Comparison of ENCODE assay signal across 16 cellular contexts in the genomic region with DNA sequence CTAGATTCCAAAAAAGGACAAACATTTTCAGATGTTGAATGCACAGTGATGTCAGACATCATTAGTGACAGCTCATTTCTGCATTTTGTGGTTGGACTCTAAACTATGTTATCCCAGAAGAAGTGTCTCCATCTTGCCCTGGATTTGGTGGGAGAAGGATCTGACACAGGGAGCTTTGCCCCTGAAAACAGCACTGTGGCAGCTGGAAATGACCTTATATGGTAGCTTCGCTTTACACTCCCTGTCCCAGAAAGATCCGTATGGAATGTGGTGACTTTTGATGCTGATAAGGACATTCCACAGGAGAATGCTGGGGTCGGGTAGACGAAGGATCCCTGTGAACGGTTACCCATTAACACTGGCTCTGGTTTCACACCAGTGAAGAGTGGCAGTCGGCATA.
DNase-seq lines count a peak whose midpoint lies in the region; ATAC-seq and TF ChIP-seq lines count a peak whose summit lies in the region.
"Had no signal": no experiment of that assay in that cellular context is flagged by ENCODE, and none has a peak within 500 bp of the region (broad histone marks: within the 10 kb centered on the region; RNA-seq: fewer than 3 reads in every experiment).

No MANE protein-coding gene starts in this region.

- no peaks in the 10 kb centered on the region for H4K20me1 ChIP-seq in smooth muscle cell (ENCODE audit: low read depth)

- no peaks in the 10 kb centered on the region for H3F3A ChIP-seq in smooth muscle cell (ENCODE audit: low read depth)

- H3K4me1 ChIP-seq in smooth muscle cell (ENCODE audit: low read depth) (peaks cover 5% of the 10 kb centered on the region), tibial nerve (no peaks in the 10 kb centered on the region), upper lobe of right lung (no peaks in the 10 kb centered on the region)
- H3K4me1 ChIP-seq: suprapubic skin had no signal

- no peaks in the 10 kb centered on the region for H3K36me3 ChIP-seq in brain microvascular endothelial cell (replicated peaks)
- no peaks in the 10 kb centered on the region for H3K36me3 ChIP-seq in kidney epithelial cell (ENCODE audit: control insufficient read depth, insufficient read depth, low read length)
- no peaks in the 10 kb centered on the region for H3K36me3 ChIP-seq in smooth muscle cell (ENCODE audit: low read depth)
- H3K36me3 ChIP-seq in tibial nerve: no peaks in the 10 kb centered on the region
- H3K36me3 ChIP-seq in upper lobe of right lung: no peaks in the 10 kb centered on the region
- H3K36me3 ChIP-seq: left lung, neutrophil, suprapubic skin had no signal

- H3K79me2 ChIP-seq in smooth muscle cell (ENCODE audit: low read depth): no peaks in the 10 kb centered on the region

- no peak for TF ChIP-seq POLR2A in tibial nerve (IDR thresholded peaks at IDR 0.05)

- H3K4me3 ChIP-seq in brain microvascular endothelial cell (ENCODE audit: low read depth, low read length): no peak overlapping the region
- no peak overlapping the region for H3K4me3 ChIP-seq in kidney epithelial cell (ENCODE audit: low read depth, low read length)
- no peak overlapping the region for H3K4me3 ChIP-seq in smooth muscle cell
- H3K4me3 ChIP-seq in tibial nerve: no peak overlapping the region
- H3K4me3 ChIP-seq in upper lobe of right lung: no peak overlapping the region
- H3K4me3 ChIP-seq: left lung, suprapubic skin had no signal

- intact Hi-C loops in upper lobe of right lung (cut with DNase I): no loop called here

- 10% methylated on average over 6 of the region's 6 CpGs for WGBS in smooth muscle cell (ENCODE audit: low lambda C conversion rate)
- 64 to 67% methylated on average over 6 of the region's 6 CpGs for WGBS in tibial nerve, 2 donors

- H3K4me2 ChIP-seq in smooth muscle cell: peak overlapping the region; percentile 40
- H3K4me2 ChIP-seq: KMS-11 had no signal

- in situ Hi-C loops in brain microvascular endothelial cell (cut with HindIII; ENCODE audit: low pct_ligation_motif_present, low sequenced_read_pairs): no loop called here

- DNase-seq in HS-27A (ENCODE audit: low read depth) (peak; percentile 95), brain microvascular endothelial cell (peak; percentile 73), kidney epithelial cell (ENCODE audit: low read depth) (peak; percentile 86), smooth muscle cell (lab: John Stamatoyannopoulos, UW; ENCODE audit: unreplicated experiment) (no peak), tibial nerve (ENCODE audit: low spot score in 2 of 2) (no peak), upper lobe of right lung (no peak), NCI-H524 (lab: John Stamatoyannopoulos, UW) (no peak)
- DNase-seq in activated CD4-positive, alpha-beta T cell treated with anti-CD3 and anti-CD28 coated beads for 4 hours: no peak
- DNase-seq: activated CD8-positive, alpha-beta memory T cell treated with anti-CD3 and anti-CD28 coated beads, Interleukin-2, amount 50 U/mL, for 48 hours; CD4-positive, alpha-beta memory T cell; foreskin keratinocyte; left lung; NK-92 treated with Interleukin-12 subunit alpha and Interleukin-12 subunit beta, amount 100 ng/mL, for 24 hours had no signal

- H2AFZ ChIP-seq in smooth muscle cell (ENCODE audit: low read depth): no peak overlapping the region

- H3K27me3 ChIP-seq in brain microvascular endothelial cell (replicated peaks): no peaks in the 10 kb centered on the region
- no peaks in the 10 kb centered on the region for H3K27me3 ChIP-seq in kidney epithelial cell (ENCODE audit: control insufficient read depth, insufficient read depth, low read length)
- H3K27me3 ChIP-seq in smooth muscle cell (ENCODE audit: low read depth): no peaks in the 10 kb centered on the region
- H3K27me3 ChIP-seq in tibial nerve: no peaks in the 10 kb centered on the region
- no peaks in the 10 kb centered on the region for H3K27me3 ChIP-seq in upper lobe of right lung
- H3K27me3 ChIP-seq: foreskin keratinocyte, left lung, neutrophil, suprapubic skin had no signal

- H3K9ac ChIP-seq in smooth muscle cell (ENCODE audit: low read depth): no peak overlapping the region
- H3K9ac ChIP-seq: KMS-11 had no signal

- no peaks in the 10 kb centered on the region for H3K9me3 ChIP-seq in smooth muscle cell (replicated peaks; ENCODE audit: low read depth)
- H3K9me3 ChIP-seq in tibial nerve: no peaks in the 10 kb centered on the region
- H3K9me3 ChIP-seq in upper lobe of right lung: no peaks in the 10 kb centered on the region
- H3K9me3 ChIP-seq: left lung, neutrophil, suprapubic skin had no signal

- no peak for ATAC-seq in upper lobe of right lung
- ATAC-seq: foreskin keratinocyte, left lung had no signal

- TF ChIP-seq EP300 in tibial nerve (IDR thresholded peaks at IDR 0.05): no peak

- H3K27ac ChIP-seq in brain microvascular endothelial cell: peak overlapping the region; percentile 23
- H3K27ac ChIP-seq in smooth muscle cell (ENCODE audit: low read depth): peak overlapping the region; percentile 29
- H3K27ac ChIP-seq in tibial nerve: no peak overlapping the region
- H3K27ac ChIP-seq in upper lobe of right lung: no peak overlapping the region
- H3K27ac ChIP-seq: foreskin keratinocyte, KMS-11, left lung, neutrophil, suprapubic skin had no signal

- TF ChIP-seq CTCF in brain microvascular endothelial cell (IDR thresholded peaks at IDR 0.05; ENCODE audit: low read depth, low read length, missing control alignments) (no peak), kidney epithelial cell (IDR thresholded peaks at IDR 0.05; ENCODE audit: insufficient read depth, low read length, poor library complexity, severe bottlenecking) (no peak), smooth muscle cell (IDR thresholded peaks at IDR 0.05; ENCODE audit: borderline replicate concordance, insufficient read depth, poor library complexity, severe bottlenecking) (no peak), tibial nerve (IDR thresholded peaks at IDR 0.05) (no peak), upper lobe of right lung (IDR thresholded peaks at IDR 0.05) (no peak)

Comparison
In these comparisons a context has a peak if more than half of its experiments do, and no peak if none do; other contexts are left out.
1. DNase-seq: peak in HS-27A (single experiment), brain microvascular endothelial cell (single experiment) and kidney epithelial cell (single experiment); none in smooth muscle cell (single experiment), tibial nerve (0 of 2), upper lobe of right lung (single experiment), activated CD4-positive, alpha-beta T cell treated with anti-CD3 and anti-CD28 coated beads for 4 hours (0 of 2) and NCI-H524 (0 of 2).
2. H3K27ac ChIP-seq: peak in brain microvascular endothelial cell (single experiment) and smooth muscle cell (single experiment); none in tibial nerve (0 of 4) and upper lobe of right lung (single experiment).